In the genomic region with DNA sequence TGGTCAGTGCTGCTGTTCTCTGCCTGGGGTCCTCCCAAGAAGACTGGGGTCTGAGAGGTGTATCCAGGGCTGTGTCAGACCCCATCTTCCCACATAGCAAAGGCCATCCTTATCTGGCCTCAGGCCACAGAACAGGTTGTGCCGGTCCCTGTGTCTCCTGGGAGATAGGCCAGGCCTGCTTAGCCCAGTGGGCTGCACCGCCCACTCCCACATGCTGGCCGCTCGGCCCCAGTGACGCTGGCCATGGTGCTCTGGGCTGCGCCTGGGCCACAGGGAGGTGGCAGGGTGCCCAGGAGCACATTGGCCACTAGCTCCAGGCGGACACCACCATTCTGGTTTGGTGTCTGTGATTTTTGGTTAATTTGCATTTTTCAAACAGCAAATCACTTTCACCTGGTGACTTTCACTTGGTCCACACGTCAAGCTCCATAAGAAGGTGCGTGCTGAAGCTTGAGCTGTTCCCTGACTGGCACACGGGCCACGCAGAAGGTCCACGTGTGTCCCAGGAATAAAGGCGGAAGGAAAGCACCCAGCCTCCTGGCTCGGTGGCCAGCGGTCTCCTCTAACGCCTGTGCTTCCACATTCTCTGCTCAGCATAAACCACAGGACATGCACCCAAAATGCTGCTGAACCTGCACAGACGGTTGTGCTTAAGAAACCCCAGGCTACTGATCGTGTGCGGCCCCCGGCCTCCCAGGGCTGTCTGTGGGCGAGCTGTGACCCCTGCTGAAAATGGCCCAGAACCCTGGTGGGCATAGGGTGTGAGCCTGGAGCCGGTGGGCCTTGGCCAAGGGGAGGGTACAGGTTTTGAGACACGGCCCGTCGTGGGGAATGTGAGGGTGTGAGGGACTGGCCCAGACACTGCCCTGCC, we compare ENCODE assay signal across 9 cellular contexts. TPM values are rescaled to one million over a fixed set of nuclear protein-coding genes. Genes with fewer than 3 reads are reported as not detected.
A peak's percentile ranks its signal among the peaks of the same experiment; 100 is the strongest.
DNase-seq lines count a peak whose midpoint lies in the region; ATAC-seq and TF ChIP-seq lines count a peak whose summit lies in the region.
"Had no signal": no experiment of that assay in that cellular context is flagged by ENCODE, and none has a peak within 500 bp of the region (broad histone marks: within the 10 kb centered on the region; RNA-seq: fewer than 3 reads in every experiment).

No MANE protein-coding gene starts in this region.

- no peak for ATAC-seq in CD4-positive, CD25-positive, alpha-beta regulatory T cell (ENCODE audit: low read depth in 2 of 2)
- no peak for ATAC-seq in effector memory CD8-positive, alpha-beta T cell (replicated peaks)
- no peak for ATAC-seq in GM18870 (IDR thresholded peaks at IDR 0.05; ENCODE audit: unreplicated experiment)

- no peaks in the 10 kb centered on the region for H3K9me3 ChIP-seq in CD4-positive, CD25-positive, alpha-beta regulatory T cell (ENCODE audit: control insufficient read depth in 2 of 2, low read length in 2 of 2)
- H3K9me3 ChIP-seq in parathyroid adenoma (ENCODE audit: control insufficient read depth, low read length) (no peaks in the 10 kb centered on the region), BE2C (no peaks in the 10 kb centered on the region)

- H3K36me3 Mint-ChIP-seq in CD4-positive, CD25-positive, alpha-beta regulatory T cell = peaks cover 8% of the 10 kb centered on the region
- H3K36me3 Mint-ChIP-seq in effector memory CD8-positive, alpha-beta T cell (ENCODE audit: insufficient read depth) = peaks cover 32% of the 10 kb centered on the region

- H3K9me3 Mint-ChIP-seq in CD4-positive, CD25-positive, alpha-beta regulatory T cell = no peaks in the 10 kb centered on the region
- no peaks in the 10 kb centered on the region for H3K9me3 Mint-ChIP-seq in effector memory CD8-positive, alpha-beta T cell

- H3K4me1 ChIP-seq in CD4-positive, CD25-positive, alpha-beta regulatory T cell (ENCODE audit: control insufficient read depth, insufficient read depth, low read length, poor library complexity, severe bottlenecking) = peaks cover 79% of the 10 kb centered on the region
- H3K4me1 ChIP-seq in parathyroid adenoma = peaks cover 19% of the 10 kb centered on the region
- H3K4me1 ChIP-seq in BE2C = peaks cover 5% of the 10 kb centered on the region; the same call in 1 of the 2 replicates

- H3K27ac ChIP-seq in CD4-positive, CD25-positive, alpha-beta regulatory T cell (ENCODE audit: insufficient read depth, low read length, poor library complexity, severe bottlenecking) = no peak overlapping the region
- H3K27ac ChIP-seq in parathyroid adenoma = peak overlapping the region; percentile 0

- no peak overlapping the region for H3K9ac ChIP-seq in parathyroid adenoma

- H3K36me3 ChIP-seq in CD4-positive, CD25-positive, alpha-beta regulatory T cell (ENCODE audit: control insufficient read depth, insufficient read depth, low read length) = no peaks in the 10 kb centered on the region
- H3K36me3 ChIP-seq in parathyroid adenoma (ENCODE audit: control insufficient read depth, insufficient read depth, low read length) (no peaks in the 10 kb centered on the region), BE2C (no peaks in the 10 kb centered on the region)

- no peak for TF ChIP-seq CTCF in parathyroid adenoma (IDR thresholded peaks at IDR 0.05)
- no peak for TF ChIP-seq CTCF in BE2C (IDR thresholded peaks at IDR 0.05; ENCODE audit: low read depth, low read length)
- TF ChIP-seq CTCF in GM13977 (IDR thresholded peaks at IDR 0.05; ENCODE audit: extremely low read depth, insufficient read depth, missing control alignments) = no peak

- H2AFZ ChIP-seq in parathyroid adenoma = no peak overlapping the region

- DNase-seq in CD4-positive, CD25-positive, alpha-beta regulatory T cell = no peak
- peak; percentile 64 for DNase-seq in HT-29 (ENCODE audit: low spot score)
- DNase-seq in effector memory CD8-positive, alpha-beta T cell = no peak
- no peak for DNase-seq in BE2C
- no peak for DNase-seq in GM13977 (ENCODE audit: low spot score)
- DNase-seq: NCI-H1694 treated with DMSO at 0.1 percent for 48 hours, SW 1271 had no signal

- H3K4me1 Mint-ChIP-seq in CD4-positive, CD25-positive, alpha-beta regulatory T cell = peaks cover 6 to 70% (median 37%) of the 10 kb centered on the region in 4 donors
- H3K4me1 Mint-ChIP-seq in effector memory CD8-positive, alpha-beta T cell (ENCODE audit: low read depth in 2 of 2) = peaks cover 58 to 62% of the 10 kb centered on the region in 2 donors

- peak overlapping the region in 3 of 4 donors; percentile 61 to 84 (median 78) for H3K4me3 Mint-ChIP-seq in CD4-positive, CD25-positive, alpha-beta regulatory T cell
- peak overlapping the region; percentile 78 to 87 for H3K4me3 Mint-ChIP-seq in effector memory CD8-positive, alpha-beta T cell

- no peaks in the 10 kb centered on the region for H3K27me3 Mint-ChIP-seq in CD4-positive, CD25-positive, alpha-beta regulatory T cell
- H3K27me3 Mint-ChIP-seq in effector memory CD8-positive, alpha-beta T cell = no peaks in the 10 kb centered on the region

- H3K79me2 ChIP-seq in parathyroid adenoma = peaks cover 85% of the 10 kb centered on the region

- no peak overlapping the region for H3K4me3 ChIP-seq in CD4-positive, CD25-positive, alpha-beta regulatory T cell (ENCODE audit: low read depth, low read length)
- peak overlapping the region; percentile 11 for H3K4me3 ChIP-seq in parathyroid adenoma (ENCODE audit: low read depth, low read length)
- no peak overlapping the region for H3K4me3 ChIP-seq in BE2C (ENCODE audit: low read depth, low read length)

- in situ Hi-C loops in GM13977 (cut with MboI; ENCODE audit: low pct_unique_long_range_greater_than_20kb, low sequenced_read_pairs, unreplicated experiment) = no loop called here

- H3K27me3 ChIP-seq in CD4-positive, CD25-positive, alpha-beta regulatory T cell (ENCODE audit: control insufficient read depth, insufficient read depth, low read length) = no peaks in the 10 kb centered on the region
- H3K27me3 ChIP-seq in parathyroid adenoma (ENCODE audit: control insufficient read depth, insufficient read depth, low read length) (no peaks in the 10 kb centered on the region), BE2C (no peaks in the 10 kb centered on the region)

- H3K27ac Mint-ChIP-seq in CD4-positive, CD25-positive, alpha-beta regulatory T cell = peak overlapping the region in 1 of 3 donors; percentile 42
- peak overlapping the region; percentile 41 to 87 for H3K27ac Mint-ChIP-seq in effector memory CD8-positive, alpha-beta T cell

- peak overlapping the region; percentile 27 for H3K4me2 ChIP-seq in parathyroid adenoma (ENCODE audit: low read length)

RNA-seq across cellular contexts. Expression of gene FBRSL1, which starts 4.6 kb away (rescaled TPM):
- total RNA-seq in CD4-positive, CD25-positive, alpha-beta regulatory T cell = 94.6 TPM
- polyA plus RNA-seq in CD4-positive, CD25-positive, alpha-beta regulatory T cell = under 1 TPM; 0.16 to 0.78 (median 0.31) TPM
- 51.3 and 56.0 TPM in 2 replicates for total RNA-seq in HT-29 (2014; rRNA removed; shearing (Covaris generic))
- polyA plus RNA-seq in BE2C (2012; ENCODE audit: insufficient read depth, insufficient read length, low read depth) = 168 TPM
